In the genomic region with DNA sequence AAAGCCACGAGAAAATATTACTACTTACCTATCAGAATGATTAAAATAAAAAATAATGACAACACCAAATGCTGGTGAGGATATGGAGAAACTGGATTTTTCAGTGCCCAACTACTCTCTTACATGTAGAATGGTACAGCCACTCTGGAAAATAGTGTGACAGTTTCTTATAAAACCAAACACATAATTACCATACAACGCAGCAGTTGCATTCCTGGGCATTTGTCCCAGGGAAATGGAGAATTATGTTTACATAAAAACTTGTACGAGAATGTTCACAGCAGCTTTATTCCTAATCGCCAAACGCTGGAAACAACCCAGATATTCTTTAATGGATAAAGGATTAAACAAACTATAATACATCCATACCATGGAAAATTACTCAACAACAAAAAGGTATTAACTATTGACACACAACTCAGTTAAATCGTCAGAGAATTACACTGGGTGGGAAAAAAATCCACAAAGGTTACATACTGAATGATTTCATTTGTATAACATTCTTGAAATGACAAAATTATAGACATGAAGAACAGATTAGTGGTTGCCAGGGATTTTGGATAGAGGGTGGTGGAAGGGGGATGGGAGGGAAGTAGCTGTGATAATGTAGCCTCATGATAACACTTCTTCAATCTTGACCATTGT, we compare ENCODE assay signal across 14 cellular contexts. TPM values are rescaled to one million over a fixed set of nuclear protein-coding genes. Genes with fewer than 3 reads are reported as not detected.
DNase-seq lines count a peak whose midpoint lies in the region; ATAC-seq and TF ChIP-seq lines count a peak whose summit lies in the region.
"Had no signal": no experiment of that assay in that cellular context is flagged by ENCODE, and none has a peak within 500 bp of the region (broad histone marks: within the 10 kb centered on the region; RNA-seq: fewer than 3 reads in every experiment).

No MANE protein-coding gene starts in this region.

- H3K36me3 Mint-ChIP-seq in CD4-positive, alpha-beta T cell (ENCODE audit: low read depth) = peaks cover 53% of the 10 kb centered on the region
- H3K36me3 Mint-ChIP-seq in osteocyte (ENCODE audit: unreplicated experiment) = peaks cover 3% of the 10 kb centered on the region

- peak overlapping the region; percentile 45 for H3K27ac Mint-ChIP-seq in CD4-positive, alpha-beta T cell
- peak overlapping the region; percentile 89 for H3K27ac Mint-ChIP-seq in osteocyte (ENCODE audit: unreplicated experiment)
- H3K27ac Mint-ChIP-seq: nephron had no signal

- H3K4me1 Mint-ChIP-seq in CD4-positive, alpha-beta T cell (ENCODE audit: low read depth) = peaks cover 46% of the 10 kb centered on the region
- H3K4me1 Mint-ChIP-seq in osteocyte (ENCODE audit: unreplicated experiment) = peaks cover 48% of the 10 kb centered on the region
- H3K4me1 Mint-ChIP-seq: nephron had no signal

- no peak overlapping the region for H3K27ac ChIP-seq in CD4-positive, alpha-beta T cell (ENCODE audit: low read depth, low read length)
- H3K27ac ChIP-seq: ascending aorta, testis had no signal

- DNase-seq in CD4-positive, alpha-beta T cell = no peak
- DNase-seq in M059J (ENCODE audit: low read depth) (peak; percentile 58), choroid plexus epithelial cell (ENCODE audit: low read depth) (peak; percentile 60), osteocyte (ENCODE audit: extremely low spot score, unreplicated experiment) (no peak)
- DNase-seq in stimulated activated naive CD4-positive, alpha-beta T cell treated with Interleukin-2 at 50 U/mL for 16 hours (lab: John Stamatoyannopoulos, UW) = no peak
- DNase-seq in stimulated activated CD4-positive, alpha-beta T cell treated with anti-CD3 and anti-CD28 coated beads, Interleukin-4, amount 100 ng/mL, for 24 hours = no peak
- DNase-seq: activated gamma-delta T cell, GOT3, NCI-H2081 treated with DMSO at 0.1 percent for 48 hours, NCI-H526, testis had no signal

- H3K9me3 ChIP-seq in CD4-positive, alpha-beta T cell (ENCODE audit: control insufficient read depth, low read length) = no peaks in the 10 kb centered on the region
- H3K9me3 ChIP-seq: ascending aorta, testis had no signal

- POLR2A ChIA-PET in CD4-positive, alpha-beta T cell (lab: Charles Lee) = no interaction called here

- H3K4me3 ChIP-seq in choroid plexus epithelial cell (ENCODE audit: low read depth, low read length) = no peak overlapping the region
- H3K4me3 ChIP-seq: ascending aorta, testis had no signal

- no peaks in the 10 kb centered on the region for H3K9me3 Mint-ChIP-seq in CD4-positive, alpha-beta T cell
- no peaks in the 10 kb centered on the region for H3K9me3 Mint-ChIP-seq in osteocyte (ENCODE audit: unreplicated experiment)
- H3K9me3 Mint-ChIP-seq: nephron had no signal

- ATAC-seq in CD4-positive, alpha-beta T cell (ENCODE audit: poor library complexity) = no peak
- no peak for ATAC-seq in HG02610 (IDR thresholded peaks at IDR 0.05; ENCODE audit: unreplicated experiment)

- H3K4me3 Mint-ChIP-seq in CD4-positive, alpha-beta T cell = no peak overlapping the region
- H3K4me3 Mint-ChIP-seq in osteocyte (ENCODE audit: unreplicated experiment) = no peak overlapping the region
- H3K4me3 Mint-ChIP-seq: nephron had no signal

- H3K27me3 ChIP-seq in CD4-positive, alpha-beta T cell (ENCODE audit: control insufficient read depth, insufficient read depth, low read length) = no peaks in the 10 kb centered on the region
- H3K27me3 ChIP-seq: ascending aorta, testis had no signal

- no peak for TF ChIP-seq CTCF in CD4-positive, alpha-beta T cell (IDR thresholded peaks at IDR 0.05)
- no peak for TF ChIP-seq CTCF in choroid plexus epithelial cell (conservative IDR thresholded peaks at IDR 0.05; ENCODE audit: low read depth, low read length)
- no peak for TF ChIP-seq CTCF in osteocyte (IDR thresholded peaks at IDR 0.05)

- intact Hi-C loops in CD4-positive, alpha-beta T cell (cut with DNase I, micrococcal nuclease) = no loop called here

- no peaks in the 10 kb centered on the region for H3K27me3 Mint-ChIP-seq in CD4-positive, alpha-beta T cell
- no peaks in the 10 kb centered on the region for H3K27me3 Mint-ChIP-seq in osteocyte (ENCODE audit: unreplicated experiment)

- CTCF ChIA-PET in CD4-positive, alpha-beta T cell (lab: Charles Lee) = no interaction called here

RNA-seq across cellular contexts. Expression of a gene that starts 35.4 kb away (rescaled TPM):
- 10 to 100 TPM; 53.5 to 56.6 TPM for total RNA-seq in CD4-positive, alpha-beta T cell
- total RNA-seq in M059J (2014; rRNA removed; shearing (Covaris generic)) = 21.9 and 24.7 TPM in 2 replicates
- 26.6 and 28.6 TPM in 2 replicates for total RNA-seq in osteocyte

RNA-seq across cellular contexts. Expression of a gene that starts 39.0 kb away (rescaled TPM):
- total RNA-seq in CD4-positive, alpha-beta T cell = 10 to 100 TPM; 17.5 to 22.0 TPM
- 29.2 and 43.3 TPM in 2 replicates for total RNA-seq in M059J (2014; rRNA removed; shearing (Covaris generic))
- 33.5 and 35.1 TPM in 2 replicates for total RNA-seq in osteocyte

Comparison
In these comparisons a context has a peak if more than half of its experiments do, and no peak if none do; other contexts are left out.
1. DNase-seq: peak in M059J (single experiment) and choroid plexus epithelial cell (single experiment); none in CD4-positive, alpha-beta T cell (0 of 10), osteocyte (single experiment), stimulated activated naive CD4-positive, alpha-beta T cell treated with Interleukin-2 at 50 U/mL for 16 hours (single experiment) and stimulated activated CD4-positive, alpha-beta T cell treated with anti-CD3 and anti-CD28 coated beads, Interleukin-4, amount 100 ng/mL, for 24 hours (single experiment).